12 cellular contexts compared by ENCODE assay signal in genomic region chr14:104139460-104140212, GRCh38. TPM values are rescaled to one million over a fixed set of nuclear protein-coding genes. Genes with fewer than 3 reads are reported as not detected.
DNase-seq lines count a peak whose midpoint lies in the region; ATAC-seq and TF ChIP-seq lines count a peak whose summit lies in the region.
"Had no signal": no experiment of that assay in that cellular context is flagged by ENCODE, and none has a peak within 500 bp of the region (broad histone marks: within the 10 kb centered on the region; RNA-seq: fewer than 3 reads in every experiment).

No MANE protein-coding gene starts in this region.

- H3K23ac ChIP-seq in mesendoderm (ENCODE audit: low read length), result no peak overlapping the region

- no peak overlapping the region for H4K5ac ChIP-seq in mesendoderm (ENCODE audit: low read length)

- H3K4me1 ChIP-seq in mesendoderm (ENCODE audit: control insufficient read depth, low read depth, low read length) (peaks cover 3% of the 10 kb centered on the region), suprapubic skin (peaks cover 46% of the 10 kb centered on the region)

- no peak overlapping the region for H2BK15ac ChIP-seq in mesendoderm (replicated peaks; ENCODE audit: low read depth)

- no peak for TF ChIP-seq POLR2A in suprapubic skin (IDR thresholded peaks at IDR 0.05)

- no peaks in the 10 kb centered on the region for H3K9me3 ChIP-seq in suprapubic skin

- no peak for TF ChIP-seq EP300 in suprapubic skin (IDR thresholded peaks at IDR 0.05)

- peaks cover 10% of the 10 kb centered on the region for H3K79me1 ChIP-seq in mesendoderm (ENCODE audit: low read length)

- peak overlapping the region; percentile 75 for H3K4me3 ChIP-seq in mesendoderm (ENCODE audit: low read length)
- peak overlapping the region; percentile 57 for H3K4me3 ChIP-seq in suprapubic skin

- H2BK5ac ChIP-seq in mesendoderm (ENCODE audit: low read length), result no peak overlapping the region

- peaks cover 23% of the 10 kb centered on the region for H3K79me2 ChIP-seq in mesendoderm (ENCODE audit: control insufficient read depth, insufficient read depth, low read length)

- H3K4ac ChIP-seq in mesendoderm (ENCODE audit: low read depth, low read length), result peak overlapping the region; percentile 10

- TF ChIP-seq CTCF in suprapubic skin (IDR thresholded peaks at IDR 0.05), result no peak

- peak overlapping the region; percentile 94 for H3K4me2 ChIP-seq in mesendoderm (ENCODE audit: low read length)

- H3K27ac ChIP-seq in mesendoderm (ENCODE audit: low read depth, low read length) (no peak overlapping the region), suprapubic skin (no peak overlapping the region)

- H3K9ac ChIP-seq in mesendoderm (ENCODE audit: low read length), result peak overlapping the region; percentile 78

- peak; percentile 28 for DNase-seq in activated CD4-positive, CD25-positive, alpha-beta regulatory T cell treated with anti-CD3 and anti-CD28 coated beads, Interleukin-2, amount 50 U/mL, for 72 hours
- no peak for DNase-seq in activated CD4-positive, CD25-positive, alpha-beta regulatory T cell (lab: John Stamatoyannopoulos, UW)
- DNase-seq in ecto neural progenitor cell (ENCODE audit: low spot score) (peak; percentile 66), mesendoderm (peak; percentile 43), suprapubic skin (ENCODE audit: low spot score in 2 of 2) (peak; percentile 55 to 74), NCI-H774 (lab: John Stamatoyannopoulos, UW) (no peak), hypothalamus (lab: John Stamatoyannopoulos, UW) (no peak)
- DNase-seq: GF-D8; NCI-H2029 treated with DMSO at 0.1 percent for 48 hours; stimulated activated CD4-positive, alpha-beta T cell treated with anti-CD3 and anti-CD28 coated beads, Interleukin-2, amount 100 ng/mL, for 48 hours had no signal

- peak overlapping the region; percentile 86 for H3K56ac ChIP-seq in mesendoderm (ENCODE audit: low read length)

- peak overlapping the region; percentile 65 for H3K18ac ChIP-seq in mesendoderm (ENCODE audit: low read length)

- no peak overlapping the region for H4K8ac ChIP-seq in mesendoderm (ENCODE audit: low read depth, low read length)

- H2AK5ac ChIP-seq in mesendoderm (ENCODE audit: low read length), result no peak overlapping the region

- H2BK120ac ChIP-seq in mesendoderm (ENCODE audit: low read depth, low read length), result no peak overlapping the region

- H3K27me3 ChIP-seq in mesendoderm (ENCODE audit: insufficient read depth, low read length, poor library complexity) (peaks cover 17% of the 10 kb centered on the region), suprapubic skin (peaks cover 71% of the 10 kb centered on the region)

- H3K36me3 ChIP-seq in mesendoderm (ENCODE audit: control insufficient read depth, insufficient read depth, low read length) (no peaks in the 10 kb centered on the region), suprapubic skin (no peaks in the 10 kb centered on the region)

- no CpG with 5 or more reads among the region's 14 CpGs for WGBS in mesendoderm (ENCODE audit: extremely low coverage, insufficient coverage, low lambda C conversion rate)
- 70% methylated on average over 4 of the region's 14 CpGs for WGBS in suprapubic skin

- ATAC-seq in GM19324 (IDR thresholded peaks at IDR 0.05; ENCODE audit: low FRiP score, unreplicated experiment), result no peak
- ATAC-seq: activated CD4-positive, alpha-beta T cell treated with anti-CD3 and anti-CD28 coated beads for 36 hours had no signal

RNA-seq across cellular contexts. Expression of gene KIF26A, which starts 1.2 kb away (rescaled TPM):
- 6.3 TPM for polyA plus RNA-seq in mesendoderm (2013, experiment 1 of 2)
- polyA plus RNA-seq in mesendoderm (2013, experiment 2 of 2), result 6.3 TPM
- total RNA-seq in suprapubic skin, result 1 to 10 TPM; 2.1 to 6.1 (median 4.6) TPM

RNA-seq across cellular contexts. Expression of gene ASPG, which starts 54.1 kb away (rescaled TPM):
- 0.01 TPM for polyA plus RNA-seq in mesendoderm (2013, experiment 1 of 2)
- polyA plus RNA-seq in mesendoderm (2013, experiment 2 of 2), result 0.08 TPM
- 10 to 100 TPM; 26.0 to 38.5 (median 28.2) TPM for total RNA-seq in suprapubic skin
- total RNA-seq: activated CD4-positive, alpha-beta T cell treated with anti-CD3 and anti-CD28 coated beads for 36 hours had no signal

Comparison
In these comparisons a context has a peak if more than half of its experiments do, and no peak if none do; other contexts are left out.
1. DNase-seq: peak in activated CD4-positive, CD25-positive, alpha-beta regulatory T cell treated with anti-CD3 and anti-CD28 coated beads, Interleukin-2, amount 50 U/mL, for 72 hours (single experiment), ecto neural progenitor cell (single experiment), mesendoderm (single experiment) and suprapubic skin (2 of 2); none in activated CD4-positive, CD25-positive, alpha-beta regulatory T cell (0 of 4), NCI-H774 (single experiment) and hypothalamus (0 of 51).